Comparison of ENCODE assay signal across 15 cellular contexts in genomic region chr1:227805606-227806197, GRCh38. TPM values are rescaled to one million over a fixed set of nuclear protein-coding genes. Genes with fewer than 3 reads are reported as not detected.
DNase-seq lines count a peak whose midpoint lies in the region; ATAC-seq and TF ChIP-seq lines count a peak whose summit lies in the region.
"Had no signal": no experiment of that assay in that cellular context is flagged by ENCODE, and none has a peak within 500 bp of the region (broad histone marks: within the 10 kb centered on the region; RNA-seq: fewer than 3 reads in every experiment).

No MANE protein-coding gene starts in this region.

- H3K4me1 ChIP-seq in foreskin keratinocyte: peaks cover 6% of the 10 kb centered on the region
- no peaks in the 10 kb centered on the region for H3K4me1 ChIP-seq in left ventricle myocardium inferior
- H3K4me1 ChIP-seq: esophagus muscularis mucosa had no signal

- H3K27ac ChIP-seq in foreskin keratinocyte (no peak overlapping the region), left ventricle myocardium inferior (replicated peaks) (no peak overlapping the region)
- H3K27ac ChIP-seq: esophagus muscularis mucosa had no signal

- H3K9me3 ChIP-seq in left ventricle myocardium inferior (replicated peaks): peaks cover 20% of the 10 kb centered on the region

- H3K27me3 ChIP-seq in foreskin keratinocyte (no peaks in the 10 kb centered on the region), left ventricle myocardium inferior (ENCODE audit: low read depth) (peaks cover 14% of the 10 kb centered on the region)
- H3K27me3 ChIP-seq: esophagus muscularis mucosa had no signal

- peak; percentile 100 for ATAC-seq in foreskin keratinocyte

- intact Hi-C loops in left ventricle myocardium inferior (cut with micrococcal nuclease): no loop called here

- peak; percentile 79 for TF ChIP-seq CTCF in foreskin keratinocyte (conservative IDR thresholded peaks at IDR 0.05)
- no peak for TF ChIP-seq CTCF in left ventricle myocardium inferior (IDR thresholded peaks at IDR 0.05; ENCODE audit: borderline replicate concordance)

- H3K36me3 ChIP-seq in left ventricle myocardium inferior: no peaks in the 10 kb centered on the region
- H3K36me3 ChIP-seq: esophagus muscularis mucosa had no signal

- DNase-seq in AG08396 (ENCODE audit: low spot score): peak; percentile 84
- peak; percentile 94 for DNase-seq in HPDE6-E6E7 (ENCODE audit: extremely low spot score)
- DNase-seq in amniotic stem cell (lab: John Stamatoyannopoulos, UW): peak; percentile 76
- peak; percentile 97 to 99 for DNase-seq in foreskin keratinocyte
- DNase-seq in activated CD4-positive, alpha-beta T cell treated with anti-CD3 and anti-CD28 coated beads for 48 hours: no peak
- no peak for DNase-seq in left ventricle myocardium inferior
- no peak for DNase-seq in cerebellar nuclear complex (lab: John Stamatoyannopoulos, UW)
- no peak for DNase-seq in activated CD4-positive, alpha-beta T cell treated with anti-CD3 and anti-CD28 coated beads, Interleukin-2, amount 50 U/mL, for 4 hours
- DNase-seq: activated CD8-positive, alpha-beta memory T cell treated with anti-CD3 and anti-CD28 coated beads, Interleukin-2, amount 50 U/mL, for 4 hours; amygdala; NCI-H1930 had no signal

- H3K4me3 ChIP-seq in left ventricle myocardium inferior: no peak overlapping the region
- H3K4me3 ChIP-seq: esophagus muscularis mucosa had no signal

RNA-seq across cellular contexts. Expression of gene PRSS38, which starts 9.8 kb away (rescaled TPM):
- total RNA-seq in foreskin keratinocyte (not detected in 2 replicates), left ventricle myocardium inferior (not detected)
- polyA plus RNA-seq in foreskin keratinocyte: not detected in 2 replicates
- total RNA-seq: esophagus muscularis mucosa, neural crest cell had no signal
- polyA plus RNA-seq: CD14-positive monocyte, IgD-negative memory B cell had no signal

Comparison
In these comparisons a context has a peak if more than half of its experiments do, and no peak if none do; other contexts are left out.
1. DNase-seq: peak in AG08396 (single experiment), HPDE6-E6E7 (single experiment), amniotic stem cell (single experiment) and foreskin keratinocyte (2 of 2); none in activated CD4-positive, alpha-beta T cell treated with anti-CD3 and anti-CD28 coated beads for 48 hours (single experiment), left ventricle myocardium inferior (single experiment), cerebellar nuclear complex (0 of 2) and activated CD4-positive, alpha-beta T cell treated with anti-CD3 and anti-CD28 coated beads, Interleukin-2, amount 50 U/mL, for 4 hours (0 of 2).